ENCODE assay signal across 8 cellular contexts in genomic region chr19:14689598-14690503, GRCh38. TPM values are rescaled to one million over a fixed set of nuclear protein-coding genes. Genes with fewer than 3 reads are reported as not detected.
DNase-seq lines count a peak whose midpoint lies in the region; ATAC-seq and FAIRE-seq lines count a peak whose summit lies in the region.

ZNF333 (plus strand) TSS chr19:14690048; CDS start chr19:14693492, 3,444 bp downstream.

- DNase-seq in COR-L47 (lab: John Stamatoyannopoulos, UW) (peak; percentile 93), HTR-8/SVneo (ENCODE audit: insufficient read length, low spot score) (peak; percentile 94), NOMO-1 treated with DMSO at 0.1 percent for 48 hours (lab: John Stamatoyannopoulos, UW; ENCODE audit: unreplicated experiment) (peak; percentile 89), mesenteric fat pad (ENCODE audit: low spot score) (peak; percentile 99)
- DNase-seq in activated CD8-positive, alpha-beta memory T cell treated with anti-CD3 and anti-CD28 coated beads, Interleukin-2, amount 50 U/mL, for 1 hour (ENCODE audit: extremely low read depth) = peak; percentile 95
- DNase-seq in stimulated activated CD8-positive, alpha-beta memory T cell treated with anti-CD3 and anti-CD28 coated beads, Interleukin-15, amount 100 ng/mL, for 1 hour (ENCODE audit: low read depth) = peak; percentile 98

- no peaks in the 10 kb centered on the region for H3K9me3 ChIP-seq in endocrine pancreas (ENCODE audit: control insufficient read depth, low read length)

- no peaks in the 10 kb centered on the region for H3K36me3 ChIP-seq in endocrine pancreas (ENCODE audit: control insufficient read depth, insufficient read depth, low read length)

- H3K9ac ChIP-seq in endocrine pancreas (ENCODE audit: control insufficient read depth, insufficient read depth, low read length) = peak within 1 kb of the TSS; percentile 88

- peak within 1 kb of the TSS; percentile 89 for H3K4me3 ChIP-seq in endocrine pancreas (ENCODE audit: control insufficient read depth, insufficient read depth, low read length)

- peak; percentile 95 for FAIRE-seq in HTR-8/SVneo (lab: Jason Lieb, UNC)

- H3K4me1 ChIP-seq in endocrine pancreas (ENCODE audit: control insufficient read depth, insufficient read depth, low read length) = no peaks in the 10 kb centered on the region

- no peaks in the 10 kb centered on the region for H3K27me3 ChIP-seq in endocrine pancreas (ENCODE audit: control insufficient read depth, insufficient read depth, low read length)

- peak; percentile 72 for ATAC-seq in GM21367 (IDR thresholded peaks at IDR 0.05; ENCODE audit: unreplicated experiment)

RNA-seq across cellular contexts. Expression of gene ZNF333, which starts in this region (rescaled TPM):
- total RNA-seq in mesenteric fat pad = 23.2 TPM

Comparison
In these comparisons a context has a peak if more than half of its experiments do, and no peak if none do; other contexts are left out.
1. Peak in every context shown above with its lines: DNase-seq, ATAC-seq and H3K4me3 ChIP-seq.